22 cellular contexts compared by ENCODE assay signal in genomic region chr6:35675871-35676459, GRCh38. TPM values are rescaled to one million over a fixed set of nuclear protein-coding genes. Genes with fewer than 3 reads are reported as not detected.
DNase-seq lines count a peak whose midpoint lies in the region; ATAC-seq, FAIRE-seq and TF ChIP-seq lines count a peak whose summit lies in the region.
"Had no signal": no experiment of that assay in that cellular context is flagged by ENCODE, and none has a peak within 500 bp of the region (broad histone marks: within the 10 kb centered on the region; RNA-seq: fewer than 3 reads in every experiment).

No MANE protein-coding gene starts in this region.

- H3K27ac Mint-ChIP-seq in MCF 10A (ENCODE audit: low read depth, unreplicated experiment): no peak overlapping the region
- H3K27ac Mint-ChIP-seq in activated naive CD8-positive, alpha-beta T cell treated with anti-CD3 and anti-CD28 coated beads, Interleukin-2, amount 50 U/mL, for 24 hours: peak overlapping the region; percentile 3
- H3K27ac Mint-ChIP-seq: brain had no signal

- H3K9me3 ChIP-seq in mammary epithelial cell (replicated peaks; ENCODE audit: insufficient read depth, low read length) (no peaks in the 10 kb centered on the region), upper lobe of right lung (no peaks in the 10 kb centered on the region)

- dilution Hi-C loops in mammary epithelial cell (cut with HindIII; ENCODE audit: low sequenced_read_pairs): no loop called here

- in situ Hi-C loops in mammary epithelial cell (cut with MboI; ENCODE audit: low sequenced_read_pairs in 2 of 2): no loop called here

- BruUV-seq in MCF 10A (replicated peaks; lab: Mats Ljungman, UMichigan): no TSS peak
- BruUV-seq in mammary epithelial cell (replicated peaks; lab: Mats Ljungman, UMichigan): no TSS peak

- TF ChIP-seq CTCF in MCF 10A (IDR thresholded peaks at IDR 0.05; ENCODE audit: unreplicated experiment) (no peak), mammary epithelial cell (conservative IDR thresholded peaks at IDR 0.05 in 1 of 2, IDR thresholded peaks at IDR 0.05 in 1 of 2; ENCODE audit: extremely low read depth in 1 of 2, insufficient read depth in 1 of 2, low read depth in 1 of 2, low read length in 2 of 2) (no peak), upper lobe of right lung (IDR thresholded peaks at IDR 0.05) (no peak)

- no peak overlapping the region for H3K4me3 ChIP-seq in mammary epithelial cell (replicated peaks in 1 of 3; ENCODE audit: insufficient read depth in 1 of 3, low read depth in 2 of 3, low read length in 3 of 3)
- H3K4me3 ChIP-seq in upper lobe of right lung: no peak overlapping the region
- H3K4me3 ChIP-seq: neural progenitor cell had no signal

- DNase-seq in MCF 10A (ENCODE audit: unreplicated experiment): no peak
- DNase-seq in mammary epithelial cell: no peak
- DNase-seq in activated naive CD8-positive, alpha-beta T cell treated with anti-CD3 and anti-CD28 coated beads, Interleukin-2, amount 50 U/mL, for 24 hours: no peak
- DNase-seq in RKO (ENCODE audit: low spot score): no peak
- DNase-seq in EL: no peak
- no peak for DNase-seq in upper lobe of right lung
- DNase-seq: activated naive CD4-positive, alpha-beta T cell treated with anti-CD3 and anti-CD28 coated beads, Interleukin-2, amount 10 ng/mL, durations not matched to agents 7 days and 5 days; dermis blood vessel endothelial cell; DMS79 treated with DMSO at 0.1 percent for 48 hours; erythroblast; left colon; NCI-H1092; NCI-H2029 treated with DMSO at 0.1 percent for 48 hours; NCI-H446; stimulated activated CD4-positive, alpha-beta T cell treated with anti-CD3 and anti-CD28 coated beads, Interleukin-4, amount 100 ng/mL, for 24 hours; substantia nigra had no signal

- H3K4me1 ChIP-seq in mammary epithelial cell (ENCODE audit: insufficient read depth, low read length): peaks cover 6% of the 10 kb centered on the region
- H3K4me1 ChIP-seq in upper lobe of right lung: peaks cover 43% of the 10 kb centered on the region

- no peak for ATAC-seq in activated naive CD8-positive, alpha-beta T cell treated with anti-CD3 and anti-CD28 coated beads, Interleukin-2, amount 50 U/mL, for 24 hours
- ATAC-seq in HG02798 (IDR thresholded peaks at IDR 0.05; ENCODE audit: poor library complexity, unreplicated experiment) (no peak), upper lobe of right lung (no peak)
- ATAC-seq: left colon had no signal

- peak overlapping the region; percentile 43 for H3K4me3 Mint-ChIP-seq in MCF 10A (ENCODE audit: unreplicated experiment)
- no peak overlapping the region for H3K4me3 Mint-ChIP-seq in activated naive CD8-positive, alpha-beta T cell treated with anti-CD3 and anti-CD28 coated beads, Interleukin-2, amount 50 U/mL, for 24 hours
- H3K4me3 Mint-ChIP-seq: activated naive CD4-positive, alpha-beta T cell treated with anti-CD3 and anti-CD28 coated beads, Interleukin-2, amount 10 ng/mL, durations not matched to agents 7 days and 5 days; brain; mesothelial cell of epicardium; neural progenitor cell had no signal

- peak; percentile 47 for FAIRE-seq in islet of Langerhans (lab: Jason Lieb, UNC)
- FAIRE-seq: RCC 7860 had no signal

- H3K27me3 ChIP-seq in mammary epithelial cell (ENCODE audit: insufficient read depth, low read length): no peaks in the 10 kb centered on the region
- H3K27me3 ChIP-seq in upper lobe of right lung: no peaks in the 10 kb centered on the region
- H3K27me3 ChIP-seq: neural progenitor cell had no signal

- peaks cover 19% of the 10 kb centered on the region for H3K36me3 ChIP-seq in mammary epithelial cell (ENCODE audit: insufficient read depth, low read length)
- H3K36me3 ChIP-seq in upper lobe of right lung: peaks cover 31% of the 10 kb centered on the region
- H3K36me3 ChIP-seq: neural progenitor cell had no signal

- H3K9me3 Mint-ChIP-seq in MCF 10A (ENCODE audit: unreplicated experiment): no peaks in the 10 kb centered on the region
- no peaks in the 10 kb centered on the region for H3K9me3 Mint-ChIP-seq in activated naive CD8-positive, alpha-beta T cell treated with anti-CD3 and anti-CD28 coated beads, Interleukin-2, amount 50 U/mL, for 24 hours
- H3K9me3 Mint-ChIP-seq: brain, mesothelial cell of epicardium, neural progenitor cell had no signal

- 99% methylated on average over 4 of the region's 4 CpGs for WGBS in mammary epithelial cell (ENCODE audit: low coverage, missing lambda C conversion rate)

- no peak overlapping the region for H3K4me2 ChIP-seq in mammary epithelial cell (ENCODE audit: insufficient read depth, low read depth, low read length)
- H3K4me2 ChIP-seq: neural progenitor cell had no signal

- intact Hi-C loops in MCF 10A (cut with micrococcal nuclease) (no loop called here), mammary epithelial cell (cut with micrococcal nuclease) (no loop called here), upper lobe of right lung (cut with DNase I) (loop anchor here (10.0 kb wide), 1 partner anchor 91 kb away; no protein-coding TSS in a partner anchor)

- H3K27ac ChIP-seq in mammary epithelial cell (ENCODE audit: insufficient read depth, low read depth, low read length) (no peak overlapping the region), upper lobe of right lung (no peak overlapping the region)
- H3K27ac ChIP-seq: neural progenitor cell had no signal

- no peak overlapping the region for H3K9ac ChIP-seq in mammary epithelial cell (ENCODE audit: insufficient read depth, low read length)
- H3K9ac ChIP-seq: neural progenitor cell had no signal

- no peaks in the 10 kb centered on the region for H4K20me1 ChIP-seq in mammary epithelial cell (ENCODE audit: insufficient read depth, low read length)

- H3K79me2 ChIP-seq in mammary epithelial cell (ENCODE audit: insufficient read depth, low read length): peaks cover 97% of the 10 kb centered on the region

- POLR2A ChIA-PET in MCF 10A (lab: Yijun Ruan, JAX): interaction anchor here (4.1 to 25.9 kb wide), 3 partner anchors 8 to 53 kb away, joined by 43 to 1351 read pairs (median 285); partner anchors contain the start of genes ARMC12 and FKBP5

- H3K27me3 Mint-ChIP-seq in MCF 10A (ENCODE audit: insufficient read depth, unreplicated experiment): no peaks in the 10 kb centered on the region
- no peaks in the 10 kb centered on the region for H3K27me3 Mint-ChIP-seq in activated naive CD8-positive, alpha-beta T cell treated with anti-CD3 and anti-CD28 coated beads, Interleukin-2, amount 50 U/mL, for 24 hours
- H3K27me3 Mint-ChIP-seq: activated naive CD4-positive, alpha-beta T cell treated with anti-CD3 and anti-CD28 coated beads, Interleukin-2, amount 10 ng/mL, durations not matched to agents 7 days and 5 days; brain had no signal

- H3K36me3 Mint-ChIP-seq in MCF 10A (ENCODE audit: insufficient read depth, unreplicated experiment): peaks cover 99% of the 10 kb centered on the region
- H3K36me3 Mint-ChIP-seq in activated naive CD8-positive, alpha-beta T cell treated with anti-CD3 and anti-CD28 coated beads, Interleukin-2, amount 50 U/mL, for 24 hours (ENCODE audit: low read depth): peaks cover 17% of the 10 kb centered on the region
- H3K36me3 Mint-ChIP-seq: brain, mesothelial cell of epicardium had no signal

- H3K4me1 Mint-ChIP-seq in MCF 10A (ENCODE audit: insufficient read depth, unreplicated experiment): peaks cover 58% of the 10 kb centered on the region
- peaks cover 79% of the 10 kb centered on the region for H3K4me1 Mint-ChIP-seq in activated naive CD8-positive, alpha-beta T cell treated with anti-CD3 and anti-CD28 coated beads, Interleukin-2, amount 50 U/mL, for 24 hours

- CTCF ChIA-PET in MCF 10A (lab: Yijun Ruan, JAX): interaction anchor here (0.7 to 2.9 kb wide), 2 partner anchors 11 to 13 kb away, joined by 4 to 8 read pairs; no protein-coding TSS in a partner anchor
- CTCF ChIA-PET in mammary epithelial cell (lab: Charles Lee; ENCODE audit: low non-redundant PET): no interaction called here

- no peak overlapping the region for H2AFZ ChIP-seq in mammary epithelial cell (ENCODE audit: low read depth, low read length)
- H2AFZ ChIP-seq: neural progenitor cell had no signal

RNA-seq across cellular contexts. Expression of gene FKBP5, which starts 12.8 kb away (rescaled TPM):
- total RNA-seq in MCF 10A (2022): 304 and 387 TPM in 2 replicates
- total RNA-seq in mammary epithelial cell: 10 to 100 TPM; 60.7 to 97.9 TPM
- 57.9 TPM for polyA plus RNA-seq in mammary epithelial cell
- 96.0 TPM for polyA minus RNA-seq in mammary epithelial cell
- total RNA-seq in upper lobe of right lung: 142 TPM
